ENCODE assay signal across 1 cellular context in the genomic region with DNA sequence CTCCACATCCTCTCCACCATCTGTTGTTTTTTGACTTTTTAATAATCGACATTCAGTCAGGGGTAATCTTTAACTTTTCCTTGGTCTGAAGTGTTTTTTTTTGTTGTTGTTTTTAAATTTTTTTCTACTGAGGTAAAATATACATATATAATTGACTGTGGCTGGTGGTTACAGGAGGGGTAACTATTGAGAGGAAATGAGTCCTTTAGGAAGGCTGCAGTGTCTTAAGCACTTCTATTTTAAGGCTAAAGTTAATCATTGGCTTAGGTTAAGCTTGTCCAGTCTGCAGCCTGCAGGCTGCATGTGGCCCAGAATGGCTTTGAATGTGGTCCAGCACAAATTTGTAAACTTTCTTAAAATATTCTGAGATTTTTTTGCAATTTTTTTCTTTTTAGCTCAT.
TF ChIP-seq lines count a peak whose summit lies in the region.

No MANE protein-coding gene starts in this region.

TF ChIP-seq in HepG2, 621 proteins besides CTCF, POLR2A, EP300 and RAD21 (continued from another document):
- TF ChIP-seq IKZF5 (CRISPR knock-in tag; IDR thresholded peaks at IDR 0.05) (no peak), ZNF652 (CRISPR knock-in tag; IDR thresholded peaks at IDR 0.05; ENCODE audit: borderline replicate concordance, low read depth) (no peak), ZNF354B (CRISPR knock-in tag; IDR thresholded peaks at IDR 0.05) (no peak), ZSCAN21 (CRISPR knock-in tag; IDR thresholded peaks at IDR 0.05; ENCODE audit: borderline replicate concordance) (no peak), ATF2 (CRISPR knock-in tag; IDR thresholded peaks at IDR 0.05) (no peak), MTF2 (CRISPR knock-in tag; IDR thresholded peaks at IDR 0.05; ENCODE audit: borderline replicate concordance) (no peak), CBFB (CRISPR knock-in tag; IDR thresholded peaks at IDR 0.05) (no peak), ZMAT3 (CRISPR knock-in tag; conservative IDR thresholded peaks at IDR 0.05) (no peak), SP140L (CRISPR knock-in tag; IDR thresholded peaks at IDR 0.05; ENCODE audit: borderline replicate concordance) (no peak), HOXA3 (CRISPR knock-in tag; IDR thresholded peaks at IDR 0.05) (no peak)
- TF ChIP-seq, protein P1, sequence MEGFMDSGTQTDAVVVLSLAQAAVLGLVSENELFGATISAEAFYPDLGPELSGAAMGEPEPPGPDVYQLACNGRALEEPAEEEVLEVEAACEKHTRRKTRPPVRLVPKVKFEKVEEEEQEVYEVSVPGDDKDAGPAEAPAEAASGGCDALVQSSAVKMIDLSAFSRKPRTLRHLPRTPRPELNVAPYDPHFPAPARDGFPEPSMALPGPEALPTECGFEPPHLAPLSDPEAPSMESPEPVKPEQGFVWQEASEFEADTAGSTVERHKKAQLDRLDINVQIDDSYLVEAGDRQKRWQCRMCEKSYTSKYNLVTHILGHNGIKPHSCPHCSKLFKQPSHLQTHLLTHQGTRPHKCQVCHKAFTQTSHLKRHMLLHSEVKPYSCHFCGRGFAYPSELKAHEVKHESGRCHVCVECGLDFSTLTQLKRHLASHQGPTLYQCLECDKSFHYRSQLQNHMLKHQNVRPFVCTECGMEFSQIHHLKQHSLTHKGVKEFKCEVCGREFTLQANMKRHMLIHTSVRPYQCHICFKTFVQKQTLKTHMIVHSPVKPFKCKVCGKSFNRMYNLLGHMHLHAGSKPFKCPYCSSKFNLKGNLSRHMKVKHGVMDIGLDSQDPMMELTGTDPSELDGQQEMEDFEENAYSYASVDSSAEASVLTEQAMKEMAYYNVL (CRISPR knock-in tag; IDR thresholded peaks at IDR 0.05; ENCODE audit: borderline replicate concordance), result no peak
- TF ChIP-seq, protein P2, sequence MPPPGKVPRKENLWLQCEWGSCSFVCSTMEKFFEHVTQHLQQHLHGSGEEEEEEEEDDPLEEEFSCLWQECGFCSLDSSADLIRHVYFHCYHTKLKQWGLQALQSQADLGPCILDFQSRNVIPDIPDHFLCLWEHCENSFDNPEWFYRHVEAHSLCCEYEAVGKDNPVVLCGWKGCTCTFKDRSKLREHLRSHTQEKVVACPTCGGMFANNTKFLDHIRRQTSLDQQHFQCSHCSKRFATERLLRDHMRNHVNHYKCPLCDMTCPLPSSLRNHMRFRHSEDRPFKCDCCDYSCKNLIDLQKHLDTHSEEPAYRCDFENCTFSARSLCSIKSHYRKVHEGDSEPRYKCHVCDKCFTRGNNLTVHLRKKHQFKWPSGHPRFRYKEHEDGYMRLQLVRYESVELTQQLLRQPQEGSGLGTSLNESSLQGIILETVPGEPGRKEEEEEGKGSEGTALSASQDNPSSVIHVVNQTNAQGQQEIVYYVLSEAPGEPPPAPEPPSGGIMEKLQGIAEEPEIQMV (CRISPR knock-in tag; IDR thresholded peaks at IDR 0.05; ENCODE audit: low read depth), result no peak
- TF ChIP-seq, protein P3, sequence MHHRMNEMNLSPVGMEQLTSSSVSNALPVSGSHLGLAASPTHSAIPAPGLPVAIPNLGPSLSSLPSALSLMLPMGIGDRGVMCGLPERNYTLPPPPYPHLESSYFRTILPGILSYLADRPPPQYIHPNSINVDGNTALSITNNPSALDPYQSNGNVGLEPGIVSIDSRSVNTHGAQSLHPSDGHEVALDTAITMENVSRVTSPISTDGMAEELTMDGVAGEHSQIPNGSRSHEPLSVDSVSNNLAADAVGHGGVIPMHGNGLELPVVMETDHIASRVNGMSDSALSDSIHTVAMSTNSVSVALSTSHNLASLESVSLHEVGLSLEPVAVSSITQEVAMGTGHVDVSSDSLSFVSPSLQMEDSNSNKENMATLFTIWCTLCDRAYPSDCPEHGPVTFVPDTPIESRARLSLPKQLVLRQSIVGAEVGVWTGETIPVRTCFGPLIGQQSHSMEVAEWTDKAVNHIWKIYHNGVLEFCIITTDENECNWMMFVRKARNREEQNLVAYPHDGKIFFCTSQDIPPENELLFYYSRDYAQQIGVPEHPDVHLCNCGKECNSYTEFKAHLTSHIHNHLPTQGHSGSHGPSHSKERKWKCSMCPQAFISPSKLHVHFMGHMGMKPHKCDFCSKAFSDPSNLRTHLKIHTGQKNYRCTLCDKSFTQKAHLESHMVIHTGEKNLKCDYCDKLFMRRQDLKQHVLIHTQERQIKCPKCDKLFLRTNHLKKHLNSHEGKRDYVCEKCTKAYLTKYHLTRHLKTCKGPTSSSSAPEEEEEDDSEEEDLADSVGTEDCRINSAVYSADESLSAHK (CRISPR knock-in tag; IDR thresholded peaks at IDR 0.05; ENCODE audit: borderline replicate concordance), result no peak
